Comparison of ENCODE assay signal across 8 cellular contexts in the genomic region with DNA sequence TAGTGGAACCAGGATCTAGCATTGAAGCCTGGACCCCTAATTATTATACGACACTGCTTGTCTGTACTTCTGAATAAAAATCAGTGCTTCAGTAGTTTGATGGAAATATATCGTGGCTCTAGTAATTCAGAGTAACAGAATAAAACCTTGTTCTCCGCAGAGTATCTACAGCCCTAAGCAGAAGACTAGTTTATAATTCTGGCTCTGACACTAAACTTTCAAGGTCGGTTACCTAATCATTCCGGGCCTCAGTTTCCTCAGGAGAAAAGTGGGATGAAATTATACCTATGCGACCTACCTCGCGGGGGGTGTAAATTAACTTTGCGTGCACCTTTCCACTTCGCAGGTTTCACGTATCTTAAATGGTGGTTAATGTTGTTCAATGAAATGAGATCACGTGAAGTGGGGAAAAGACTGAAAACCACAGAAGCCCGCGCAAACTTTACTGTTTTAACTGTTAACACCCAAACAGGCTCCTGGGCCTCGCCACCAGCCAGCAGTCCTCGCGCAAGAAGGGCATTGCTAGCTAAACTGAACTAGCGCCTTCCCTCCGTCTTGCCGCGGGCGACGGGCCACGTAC. TPM values are rescaled to one million over a fixed set of nuclear protein-coding genes. Genes with fewer than 3 reads are reported as not detected.
DNase-seq lines count a peak whose midpoint lies in the region; ATAC-seq lines count a peak whose summit lies in the region.

No MANE protein-coding gene starts in this region.

- H3K4me3 ChIP-seq in iPS-15b (ENCODE audit: low read depth, low read length) (peak overlapping the region; percentile 86), subcutaneous abdominal adipose tissue (ENCODE audit: low read depth in 1 of 5, low read length in 5 of 5) (peak overlapping the region; percentile 72 to 96 (median 92))

- POLR2A ChIA-PET in activated CD4-positive, alpha-beta memory T cell treated with anti-CD3 and anti-CD28 coated beads, Interleukin-2, amount 10 ng/mL, durations not matched to agents 7 days and 5 days (lab: Charles Lee), result interaction anchor here (0.8 to 4.6 kb wide), 9 partner anchors 9 to 1400 kb away, joined by 3 to 119 read pairs (median 4); a partner anchor contains a TSS

- peak overlapping the region; percentile 100 for H3K27ac ChIP-seq in subcutaneous abdominal adipose tissue (ENCODE audit: low read depth, low read length)

- no peak for ATAC-seq in GM21619 (IDR thresholded peaks at IDR 0.05; ENCODE audit: unreplicated experiment)

- CTCF ChIA-PET in activated CD4-positive, alpha-beta memory T cell treated with anti-CD3 and anti-CD28 coated beads, Interleukin-2, amount 10 ng/mL, durations not matched to agents 7 days and 5 days (lab: Charles Lee), result interaction anchor here (1.1 to 2.5 kb wide), 3 partner anchors 8 to 43 kb away, joined by 3 to 7 read pairs (median 3); a partner anchor contains a TSS

- DNase-seq in activated CD8-positive, alpha-beta memory T cell treated with anti-CD3 and anti-CD28 coated beads, Interleukin-2, amount 50 U/mL, for 1 hour (ENCODE audit: extremely low read depth), result peak; percentile 21
- DNase-seq in activated CD8-positive, alpha-beta memory T cell treated with anti-CD3 and anti-CD28 coated beads for 24 hours, result no peak
- peak; percentile 62 for DNase-seq in activated CD4-positive, alpha-beta memory T cell treated with anti-CD3 and anti-CD28 coated beads, Interleukin-2, amount 10 ng/mL, durations not matched to agents 7 days and 5 days
- no peak for DNase-seq in SKM-1 (lab: John Stamatoyannopoulos, UW; ENCODE audit: unreplicated experiment)
- no peak for DNase-seq in AG08396 (ENCODE audit: low spot score)

- H3K9me3 ChIP-seq in iPS-15b (ENCODE audit: control insufficient read depth, insufficient read depth, low read length) (no peaks in the 10 kb centered on the region), subcutaneous abdominal adipose tissue (ENCODE audit: control insufficient read depth in 5 of 5, low read length in 5 of 5) (no peaks in the 10 kb centered on the region)

- H3K4me1 Mint-ChIP-seq in activated CD4-positive, alpha-beta memory T cell treated with anti-CD3 and anti-CD28 coated beads, Interleukin-2, amount 10 ng/mL, durations not matched to agents 7 days and 5 days, result peaks cover 50% of the 10 kb centered on the region

- no peaks in the 10 kb centered on the region for H3K27me3 Mint-ChIP-seq in activated CD4-positive, alpha-beta memory T cell treated with anti-CD3 and anti-CD28 coated beads, Interleukin-2, amount 10 ng/mL, durations not matched to agents 7 days and 5 days

- peak overlapping the region; percentile 98 for H3K27ac Mint-ChIP-seq in activated CD4-positive, alpha-beta memory T cell treated with anti-CD3 and anti-CD28 coated beads, Interleukin-2, amount 10 ng/mL, durations not matched to agents 7 days and 5 days

- peaks cover 57% of the 10 kb centered on the region for H3K36me3 Mint-ChIP-seq in activated CD4-positive, alpha-beta memory T cell treated with anti-CD3 and anti-CD28 coated beads, Interleukin-2, amount 10 ng/mL, durations not matched to agents 7 days and 5 days (ENCODE audit: low read depth)

- H3K4me1 ChIP-seq in iPS-15b (ENCODE audit: control insufficient read depth, insufficient read depth, low read length) (peaks cover 4% of the 10 kb centered on the region), subcutaneous abdominal adipose tissue (ENCODE audit: control insufficient read depth in 5 of 5, insufficient read depth in 5 of 5, low read length in 5 of 5) (peaks cover 0 to 41% (median 27%) of the 10 kb centered on the region in 5 donors)

- peak overlapping the region; percentile 88 for H3K4me3 Mint-ChIP-seq in activated CD4-positive, alpha-beta memory T cell treated with anti-CD3 and anti-CD28 coated beads, Interleukin-2, amount 10 ng/mL, durations not matched to agents 7 days and 5 days

- H3K36me3 ChIP-seq in iPS-15b (ENCODE audit: control insufficient read depth, insufficient read depth, low read length) (no peaks in the 10 kb centered on the region), subcutaneous abdominal adipose tissue (ENCODE audit: control insufficient read depth in 5 of 5, insufficient read depth in 5 of 5, low read length in 5 of 5) (peaks cover 0 to 16% (median 9%) of the 10 kb centered on the region in 5 donors)

- H3K9me3 Mint-ChIP-seq in activated CD4-positive, alpha-beta memory T cell treated with anti-CD3 and anti-CD28 coated beads, Interleukin-2, amount 10 ng/mL, durations not matched to agents 7 days and 5 days, result no peaks in the 10 kb centered on the region

- peak overlapping the region; percentile 84 for H3K9ac ChIP-seq in iPS-15b (ENCODE audit: low read depth, low read length)
- H3K9ac ChIP-seq in subcutaneous abdominal adipose tissue (ENCODE audit: low read length in 5 of 5), result peak overlapping the region; percentile 88 to 100 (median 98)

- H3K27me3 ChIP-seq in iPS-15b (ENCODE audit: control insufficient read depth, insufficient read depth, low read length), result no peaks in the 10 kb centered on the region
- no peaks in the 10 kb centered on the region for H3K27me3 ChIP-seq in subcutaneous abdominal adipose tissue (ENCODE audit: control insufficient read depth in 5 of 5, insufficient read depth in 4 of 5, low read length in 5 of 5)

RNA-seq across cellular contexts. Expression of a gene that starts 0.6 kb away (rescaled TPM):
- total RNA-seq in activated CD4-positive, alpha-beta memory T cell treated with anti-CD3 and anti-CD28 coated beads, Interleukin-2, amount 10 ng/mL, durations not matched to agents 7 days and 5 days, result 10 to 100 TPM; 28.7 to 28.8 TPM

RNA-seq across cellular contexts. Expression of a gene that starts 0.8 kb away (rescaled TPM):
- 10 to 100 TPM; 22.7 to 23.2 TPM for total RNA-seq in activated CD4-positive, alpha-beta memory T cell treated with anti-CD3 and anti-CD28 coated beads, Interleukin-2, amount 10 ng/mL, durations not matched to agents 7 days and 5 days

RNA-seq across cellular contexts. Expression of a gene that starts 43.0 kb away (rescaled TPM):
- 10 to 100 TPM; 21.9 to 23.2 TPM for total RNA-seq in activated CD4-positive, alpha-beta memory T cell treated with anti-CD3 and anti-CD28 coated beads, Interleukin-2, amount 10 ng/mL, durations not matched to agents 7 days and 5 days

Comparison
In these comparisons a context has a peak if more than half of its experiments do, and no peak if none do; other contexts are left out.
1. DNase-seq: peak in activated CD8-positive, alpha-beta memory T cell treated with anti-CD3 and anti-CD28 coated beads, Interleukin-2, amount 50 U/mL, for 1 hour (single experiment) and activated CD4-positive, alpha-beta memory T cell treated with anti-CD3 and anti-CD28 coated beads, Interleukin-2, amount 10 ng/mL, durations not matched to agents 7 days and 5 days (single experiment); none in activated CD8-positive, alpha-beta memory T cell treated with anti-CD3 and anti-CD28 coated beads for 24 hours (single experiment), SKM-1 (single experiment) and AG08396 (single experiment).